11 cellular contexts compared by ENCODE assay signal in the genomic region with DNA sequence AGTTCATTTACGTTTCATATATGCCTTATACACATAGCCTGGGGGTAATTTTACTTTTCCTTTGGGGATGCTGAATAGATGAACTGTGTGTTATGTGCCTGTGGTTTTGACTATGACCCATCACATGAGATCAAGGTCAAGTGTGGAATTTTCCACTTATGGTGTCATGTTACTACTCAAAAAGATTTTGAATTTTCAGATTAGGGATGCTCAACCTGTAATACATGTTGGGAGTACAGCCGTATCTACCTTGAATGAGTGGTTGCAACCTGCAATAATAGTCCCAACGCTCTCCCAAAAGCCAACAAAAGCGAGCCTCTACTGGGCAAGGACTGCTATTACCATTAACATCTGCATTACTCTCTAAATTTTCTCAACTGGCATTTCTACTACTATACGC.
DNase-seq lines count a peak whose midpoint lies in the region; ATAC-seq and TF ChIP-seq lines count a peak whose summit lies in the region.
"Had no signal": no experiment of that assay in that cellular context is flagged by ENCODE, and none has a peak within 500 bp of the region (broad histone marks: within the 10 kb centered on the region; RNA-seq: fewer than 3 reads in every experiment).

No MANE protein-coding gene starts in this region.

- DNase-seq in CD14-positive monocyte (ENCODE audit: low spot score) (no peak), amniotic epithelial cell (ENCODE audit: low read depth) (peak; percentile 28), mucosa of descending colon (no peak), AG08396 (ENCODE audit: low spot score) (no peak), middle frontal gyrus (ENCODE audit: extremely low spot score, low spot score) (no peak), lower lobe of right lung (no peak)
- DNase-seq: head of caudate nucleus; NCI-H1694 treated with DMSO at 0.1 percent for 48 hours; stimulated activated CD4-positive, alpha-beta T cell treated with anti-CD3 and anti-CD28 coated beads, Interleukin-4, amount 100 ng/mL, for 24 hours had no signal

- POLR2A ChIA-PET in HEK293 (lab: Yijun Ruan, JAX) = no interaction called here

- H3K4me1 Mint-ChIP-seq in CD14-positive monocyte = peaks cover 39% of the 10 kb centered on the region

- 0 out of 2 replicates have a peak, but pooled peaks cover 4% of the 10 kb centered on the region for H3K4me1 ChIP-seq in HEK293 (ENCODE audit: control insufficient read depth, insufficient read depth, low read length)
- H3K4me1 ChIP-seq in mucosa of descending colon (ENCODE audit: low read depth) = peaks cover 13% of the 10 kb centered on the region
- H3K4me1 ChIP-seq in lower lobe of right lung = peaks cover 27% of the 10 kb centered on the region

- intact Hi-C loops in CD14-positive monocyte (cut with micrococcal nuclease) (no loop called here), mucosa of descending colon (cut with DNase I, micrococcal nuclease) (no loop called here), lower lobe of right lung (cut with DNase I) (no loop called here)

- H3K27ac ChIP-seq in HEK293 (ENCODE audit: extremely low read depth, low read depth, low read length) = no peak overlapping the region
- no peak overlapping the region for H3K27ac ChIP-seq in lower lobe of right lung

- H3K9me3 ChIP-seq in HEK293 (ENCODE audit: control insufficient read depth, insufficient read depth, low read depth, low read length) = no peaks in the 10 kb centered on the region
- H3K9me3 ChIP-seq in mucosa of descending colon = no peaks in the 10 kb centered on the region
- no peaks in the 10 kb centered on the region for H3K9me3 ChIP-seq in lower lobe of right lung

- TF ChIP-seq CTCF in CD14-positive monocyte (IDR thresholded peaks at IDR 0.05) = peak; percentile 21
- no peak for TF ChIP-seq CTCF in HEK293 (tag by site-specific recombination; IDR thresholded peaks at IDR 0.05)
- TF ChIP-seq CTCF in mucosa of descending colon (IDR thresholded peaks at IDR 0.05) = no peak
- no peak for TF ChIP-seq CTCF in lower lobe of right lung (IDR thresholded peaks at IDR 0.05)

- ATAC-seq in mucosa of descending colon = peak; percentile 10
- no peak for ATAC-seq in lower lobe of right lung
- no peak for ATAC-seq in HG02840 (IDR thresholded peaks at IDR 0.05; ENCODE audit: low FRiP score, unreplicated experiment)

- H3K36me3 ChIP-seq in HEK293 (ENCODE audit: control insufficient read depth in 2 of 2, insufficient read depth in 1 of 2, low read length in 2 of 2) (peaks cover 16 to 84% of the 10 kb centered on the region in 2 experiments), mucosa of descending colon (ENCODE audit: low read depth) (peaks cover 5% of the 10 kb centered on the region), lower lobe of right lung (peaks cover 58% of the 10 kb centered on the region)

- H3K36me3 Mint-ChIP-seq in CD14-positive monocyte = peaks cover 54 to 68% of the 10 kb centered on the region in 2 donors

- peak overlapping the region in 5 of 7 donors; percentile 21 to 90 (median 77) for H3K27ac Mint-ChIP-seq in CD14-positive monocyte

- H3K4me3 Mint-ChIP-seq in CD14-positive monocyte = no peak overlapping the region

- no peaks in the 10 kb centered on the region for H3K9me3 Mint-ChIP-seq in CD14-positive monocyte

- H3K4me3 ChIP-seq in HEK293 (ENCODE audit: low read depth, low read length) (no peak overlapping the region), mucosa of descending colon (no peak overlapping the region), lower lobe of right lung (no peak overlapping the region)

- CTCF ChIA-PET in HEK293 (lab: Yijun Ruan, JAX) = interaction anchor here (1.4 kb wide), 1 partner anchor 14 kb away, joined by 5 read pairs; no protein-coding TSS in a partner anchor

- no peaks in the 10 kb centered on the region for H3K27me3 ChIP-seq in lower lobe of right lung (ENCODE audit: low read depth)

- peaks cover 0 to 2% (median 0%) of the 10 kb centered on the region in 3 donors for H3K27me3 Mint-ChIP-seq in CD14-positive monocyte (ENCODE audit: low read depth in 3 of 3)

TF ChIP-seq in HEK293, 187 proteins besides CTCF, POLR2A, EP300 and RAD21 (continues in another document):
- TF ChIP-seq PRDM1 (tag by site-specific recombination; IDR thresholded peaks at IDR 0.05) (peak; percentile 31; the same call in 1 of the 2 replicates), ZNF629 (tag by site-specific recombination; IDR thresholded peaks at IDR 0.05) (0 out of 2 replicates have a peak, but pooled peaks have one; percentile 21), SALL2 (tag by site-specific recombination; IDR thresholded peaks at IDR 0.05; ENCODE audit: borderline replicate concordance) (no peak), ZNF211 (tag by site-specific recombination; IDR thresholded peaks at IDR 0.05; ENCODE audit: low read depth) (no peak), ZNF350 (tag by site-specific recombination; IDR thresholded peaks at IDR 0.05) (no peak), ZNF747 (tag by site-specific recombination; IDR thresholded peaks at IDR 0.05) (no peak)
- TF ChIP-seq, protein P1, sequence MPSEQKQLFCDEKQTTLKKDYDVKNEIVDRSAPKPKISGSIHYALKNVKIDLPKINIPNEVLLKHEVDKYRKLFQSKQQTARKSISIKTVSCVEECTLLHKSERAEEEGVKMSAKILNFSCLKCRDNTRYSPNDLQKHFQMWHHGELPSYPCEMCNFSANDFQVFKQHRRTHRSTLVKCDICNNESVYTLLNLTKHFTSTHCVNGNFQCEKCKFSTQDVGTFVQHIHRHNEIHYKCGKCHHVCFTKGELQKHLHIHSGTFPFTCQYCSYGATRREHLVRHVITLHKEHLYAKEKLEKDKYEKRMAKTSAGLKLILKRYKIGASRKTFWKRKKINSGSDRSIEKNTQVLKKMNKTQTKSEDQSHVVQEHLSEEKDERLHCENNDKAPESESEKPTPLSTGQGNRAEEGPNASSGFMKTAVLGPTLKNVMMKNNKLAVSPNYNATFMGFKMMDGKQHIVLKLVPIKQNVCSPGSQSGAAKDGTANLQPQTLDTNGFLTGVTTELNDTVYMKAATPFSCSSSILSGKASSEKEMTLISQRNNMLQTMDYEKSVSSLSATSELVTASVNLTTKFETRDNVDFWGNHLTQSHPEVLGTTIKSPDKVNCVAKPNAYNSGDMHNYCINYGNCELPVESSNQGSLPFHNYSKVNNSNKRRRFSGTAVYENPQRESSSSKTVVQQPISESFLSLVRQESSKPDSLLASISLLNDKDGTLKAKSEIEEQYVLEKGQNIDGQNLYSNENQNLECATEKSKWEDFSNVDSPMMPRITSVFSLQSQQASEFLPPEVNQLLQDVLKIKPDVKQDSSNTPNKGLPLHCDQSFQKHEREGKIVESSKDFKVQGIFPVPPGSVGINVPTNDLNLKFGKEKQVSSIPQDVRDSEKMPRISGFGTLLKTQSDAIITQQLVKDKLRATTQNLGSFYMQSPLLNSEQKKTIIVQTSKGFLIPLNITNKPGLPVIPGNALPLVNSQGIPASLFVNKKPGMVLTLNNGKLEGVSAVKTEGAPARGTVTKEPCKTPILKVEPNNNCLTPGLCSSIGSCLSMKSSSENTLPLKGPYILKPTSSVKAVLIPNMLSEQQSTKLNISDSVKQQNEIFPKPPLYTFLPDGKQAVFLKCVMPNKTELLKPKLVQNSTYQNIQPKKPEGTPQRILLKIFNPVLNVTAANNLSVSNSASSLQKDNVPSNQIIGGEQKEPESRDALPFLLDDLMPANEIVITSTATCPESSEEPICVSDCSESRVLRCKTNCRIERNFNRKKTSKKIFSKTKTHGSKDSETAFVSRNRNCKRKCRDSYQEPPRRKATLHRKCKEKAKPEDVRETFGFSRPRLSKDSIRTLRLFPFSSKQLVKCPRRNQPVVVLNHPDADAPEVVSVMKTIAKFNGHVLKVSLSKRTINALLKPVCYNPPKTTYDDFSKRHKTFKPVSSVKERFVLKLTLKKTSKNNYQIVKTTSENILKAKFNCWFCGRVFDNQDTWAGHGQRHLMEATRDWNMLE (tag by site-specific recombination; conservative IDR thresholded peaks at IDR 0.05; ENCODE audit: low read depth) = no peak
- TF ChIP-seq, protein P2, sequence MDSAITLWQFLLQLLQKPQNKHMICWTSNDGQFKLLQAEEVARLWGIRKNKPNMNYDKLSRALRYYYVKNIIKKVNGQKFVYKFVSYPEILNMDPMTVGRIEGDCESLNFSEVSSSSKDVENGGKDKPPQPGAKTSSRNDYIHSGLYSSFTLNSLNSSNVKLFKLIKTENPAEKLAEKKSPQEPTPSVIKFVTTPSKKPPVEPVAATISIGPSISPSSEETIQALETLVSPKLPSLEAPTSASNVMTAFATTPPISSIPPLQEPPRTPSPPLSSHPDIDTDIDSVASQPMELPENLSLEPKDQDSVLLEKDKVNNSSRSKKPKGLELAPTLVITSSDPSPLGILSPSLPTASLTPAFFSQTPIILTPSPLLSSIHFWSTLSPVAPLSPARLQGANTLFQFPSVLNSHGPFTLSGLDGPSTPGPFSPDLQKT (IDR thresholded peaks at IDR 0.05; ENCODE audit: borderline replicate concordance, low read depth, low read length) = no peak
- TF ChIP-seq, protein P3, sequence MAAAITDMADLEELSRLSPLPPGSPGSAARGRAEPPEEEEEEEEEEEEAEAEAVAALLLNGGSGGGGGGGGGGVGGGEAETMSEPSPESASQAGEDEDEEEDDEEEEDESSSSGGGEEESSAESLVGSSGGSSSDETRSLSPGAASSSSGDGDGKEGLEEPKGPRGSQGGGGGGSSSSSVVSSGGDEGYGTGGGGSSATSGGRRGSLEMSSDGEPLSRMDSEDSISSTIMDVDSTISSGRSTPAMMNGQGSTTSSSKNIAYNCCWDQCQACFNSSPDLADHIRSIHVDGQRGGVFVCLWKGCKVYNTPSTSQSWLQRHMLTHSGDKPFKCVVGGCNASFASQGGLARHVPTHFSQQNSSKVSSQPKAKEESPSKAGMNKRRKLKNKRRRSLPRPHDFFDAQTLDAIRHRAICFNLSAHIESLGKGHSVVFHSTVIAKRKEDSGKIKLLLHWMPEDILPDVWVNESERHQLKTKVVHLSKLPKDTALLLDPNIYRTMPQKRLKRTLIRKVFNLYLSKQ (tag by site-specific recombination; IDR thresholded peaks at IDR 0.05; ENCODE audit: borderline replicate concordance) = no peak
